Comparison of ENCODE assay signal across 11 cellular contexts in genomic region chr2:191204443-191204842, GRCh38. TPM values are rescaled to one million over a fixed set of nuclear protein-coding genes. Genes with fewer than 3 reads are reported as not detected.
DNase-seq lines count a peak whose midpoint lies in the region; ATAC-seq and TF ChIP-seq lines count a peak whose summit lies in the region.
"Had no signal": no experiment of that assay in that cellular context is flagged by ENCODE, and none has a peak within 500 bp of the region (broad histone marks: within the 10 kb centered on the region; RNA-seq: fewer than 3 reads in every experiment).

No MANE protein-coding gene starts in this region.

- H3K9me3 ChIP-seq in CD4-positive, CD25-positive, alpha-beta regulatory T cell (ENCODE audit: control insufficient read depth in 2 of 2, low read length in 2 of 2) = no peaks in the 10 kb centered on the region

- ATAC-seq in CD4-positive, CD25-positive, alpha-beta regulatory T cell (ENCODE audit: low read depth in 2 of 2) = no peak
- ATAC-seq in GM19025 (IDR thresholded peaks at IDR 0.05; ENCODE audit: low read depth, unreplicated experiment) (peak; percentile 62), HG03097 (IDR thresholded peaks at IDR 0.05; ENCODE audit: low FRiP score, unreplicated experiment) (peak; percentile 50)

- H3K27ac ChIP-seq in CD4-positive, CD25-positive, alpha-beta regulatory T cell (ENCODE audit: insufficient read depth, low read length, poor library complexity, severe bottlenecking) = no peak overlapping the region

- H3K27me3 Mint-ChIP-seq in CD4-positive, CD25-positive, alpha-beta regulatory T cell = peaks cover 4% of the 10 kb centered on the region
- no peaks in the 10 kb centered on the region for H3K27me3 Mint-ChIP-seq in activated naive CD8-positive, alpha-beta T cell treated with anti-CD3 and anti-CD28 coated beads for 36 hours

- peaks cover 6% of the 10 kb centered on the region for H3K4me1 ChIP-seq in CD4-positive, CD25-positive, alpha-beta regulatory T cell (ENCODE audit: control insufficient read depth, insufficient read depth, low read length, poor library complexity, severe bottlenecking)

- no peaks in the 10 kb centered on the region for H3K36me3 ChIP-seq in CD4-positive, CD25-positive, alpha-beta regulatory T cell (ENCODE audit: control insufficient read depth, insufficient read depth, low read length)

- peaks cover 0 to 6% (median 2%) of the 10 kb centered on the region in 7 donors for H3K9me3 Mint-ChIP-seq in CD4-positive, CD25-positive, alpha-beta regulatory T cell
- peaks cover 13% of the 10 kb centered on the region for H3K9me3 Mint-ChIP-seq in activated naive CD8-positive, alpha-beta T cell treated with anti-CD3 and anti-CD28 coated beads for 36 hours

- H3K4me3 Mint-ChIP-seq in CD4-positive, CD25-positive, alpha-beta regulatory T cell = peak overlapping the region in 1 of 4 donors; percentile 29
- peak overlapping the region; percentile 55 for H3K4me3 Mint-ChIP-seq in activated naive CD8-positive, alpha-beta T cell treated with anti-CD3 and anti-CD28 coated beads for 36 hours

- DNase-seq in CD4-positive, CD25-positive, alpha-beta regulatory T cell = no peak
- DNase-seq in activated naive CD8-positive, alpha-beta T cell treated with anti-CD3 and anti-CD28 coated beads for 36 hours = no peak
- DNase-seq in NCI-H2107 (lab: John Stamatoyannopoulos, UW) = no peak
- no peak for DNase-seq in foreskin fibroblast
- no peak for DNase-seq in glomerular visceral epithelial cell (ENCODE audit: extremely low spot score)
- DNase-seq in UCSD-AML1 (lab: John Stamatoyannopoulos, UW; ENCODE audit: unreplicated experiment) = no peak
- DNase-seq: C1 segment of cervical spinal cord, NCI-H526 treated with DMSO at 0.1 percent for 48 hours, T-helper 9 cell had no signal

- no peaks in the 10 kb centered on the region for H3K36me3 Mint-ChIP-seq in CD4-positive, CD25-positive, alpha-beta regulatory T cell
- peaks cover 17% of the 10 kb centered on the region for H3K36me3 Mint-ChIP-seq in activated naive CD8-positive, alpha-beta T cell treated with anti-CD3 and anti-CD28 coated beads for 36 hours

- no peaks in the 10 kb centered on the region for H3K27me3 ChIP-seq in CD4-positive, CD25-positive, alpha-beta regulatory T cell (ENCODE audit: control insufficient read depth, insufficient read depth, low read length)

- H3K4me1 Mint-ChIP-seq in CD4-positive, CD25-positive, alpha-beta regulatory T cell = peaks cover 0 to 18% (median 10%) of the 10 kb centered on the region in 4 donors
- H3K4me1 Mint-ChIP-seq in activated naive CD8-positive, alpha-beta T cell treated with anti-CD3 and anti-CD28 coated beads for 36 hours = peaks cover 48% of the 10 kb centered on the region

- H3K27ac Mint-ChIP-seq in CD4-positive, CD25-positive, alpha-beta regulatory T cell = peak overlapping the region in 1 of 3 donors; percentile 27
- H3K27ac Mint-ChIP-seq in activated naive CD8-positive, alpha-beta T cell treated with anti-CD3 and anti-CD28 coated beads for 36 hours = peak overlapping the region; percentile 75

- peak overlapping the region; percentile 30 for H3K4me3 ChIP-seq in CD4-positive, CD25-positive, alpha-beta regulatory T cell (ENCODE audit: low read depth, low read length)
- H3K4me3 ChIP-seq in foreskin fibroblast (ENCODE audit: low read depth in 1 of 2, low read length in 2 of 2) = no peak overlapping the region

- TF ChIP-seq CTCF in foreskin fibroblast (IDR thresholded peaks at IDR 0.05; ENCODE audit: low read depth, low read length) = no peak

RNA-seq across cellular contexts. Expression of gene MYO1B, which starts 40.8 kb away (rescaled TPM):
- total RNA-seq in CD4-positive, CD25-positive, alpha-beta regulatory T cell = not detected
- polyA plus RNA-seq in CD4-positive, CD25-positive, alpha-beta regulatory T cell = not detected
- total RNA-seq in activated naive CD8-positive, alpha-beta T cell treated with anti-CD3 and anti-CD28 coated beads for 36 hours = 10 to 100 TPM; 31.5 to 35.0 TPM

RNA-seq across cellular contexts. Expression of gene STAT4, which starts 53.6 kb away (rescaled TPM):
- 60.0 TPM for total RNA-seq in CD4-positive, CD25-positive, alpha-beta regulatory T cell
- 10 to 100 TPM; 22.7 to 31.2 (median 26.5) TPM for polyA plus RNA-seq in CD4-positive, CD25-positive, alpha-beta regulatory T cell
- total RNA-seq in activated naive CD8-positive, alpha-beta T cell treated with anti-CD3 and anti-CD28 coated beads for 36 hours = 10 to 100 TPM; 80.6 to 81.0 TPM

Comparison
In these comparisons a context has a peak if more than half of its experiments do, and no peak if none do; other contexts are left out.
1. ATAC-seq: peak in GM19025 (single experiment) and HG03097 (single experiment); none in CD4-positive, CD25-positive, alpha-beta regulatory T cell (0 of 2).
2. RNA of gene MYO1B, which starts 40.8 kb away (total RNA-seq): 31.5 to 35.0 TPM in activated naive CD8-positive, alpha-beta T cell treated with anti-CD3 and anti-CD28 coated beads for 36 hours; not detected in CD4-positive, CD25-positive, alpha-beta regulatory T cell (single experiment); every median in the first group is over 10 times any median in the second.